In genomic region chr5:73451218-73452130, GRCh38 we compare ENCODE assay signal across 8 cellular contexts. TPM values are rescaled to one million over a fixed set of nuclear protein-coding genes. Genes with fewer than 3 reads are reported as not detected.
DNase-seq lines count a peak whose midpoint lies in the region; ATAC-seq and TF ChIP-seq lines count a peak whose summit lies in the region.

No MANE protein-coding gene starts in this region.

- H3K27me3 Mint-ChIP-seq in glutamatergic neuron (ENCODE audit: unreplicated experiment): peaks cover 12% of the 10 kb centered on the region

- H3K36me3 Mint-ChIP-seq in glutamatergic neuron (ENCODE audit: unreplicated experiment): no peaks in the 10 kb centered on the region

- peak overlapping the region; percentile 36 for H3K4me3 ChIP-seq in retinal pigment epithelial cell (ENCODE audit: low read length)

- peaks cover 17% of the 10 kb centered on the region for H3K9me3 Mint-ChIP-seq in glutamatergic neuron (ENCODE audit: unreplicated experiment)

- peak; percentile 23 to 32 for DNase-seq in NOMO-1 (lab: John Stamatoyannopoulos, UW; ENCODE audit: unreplicated experiment in 2 of 2)
- no peak for DNase-seq in NOMO-1 treated with dmso at 0.1 percent for 144 hours (lab: John Stamatoyannopoulos, UW; ENCODE audit: unreplicated experiment)
- DNase-seq in activated effector memory CD4-positive, alpha-beta T cell treated with Interleukin-2 at 50 U/mL for 16 hours: peak; percentile 52
- peak; percentile 88 for DNase-seq in glutamatergic neuron
- DNase-seq in retinal pigment epithelial cell (ENCODE audit: low read depth): no peak

- peak; percentile 99 for TF ChIP-seq CTCF in glutamatergic neuron (IDR thresholded peaks at IDR 0.05; ENCODE audit: partially characterized antibody, unreplicated experiment)
- TF ChIP-seq CTCF in retinal pigment epithelial cell (conservative IDR thresholded peaks at IDR 0.05; ENCODE audit: low read depth, low read length): peak; percentile 68

- no peak overlapping the region for H3K27ac Mint-ChIP-seq in glutamatergic neuron (ENCODE audit: unreplicated experiment)

- peak overlapping the region; percentile 78 for H3K4me3 Mint-ChIP-seq in glutamatergic neuron (ENCODE audit: unreplicated experiment)

- ATAC-seq in GM21381 (IDR thresholded peaks at IDR 0.05; ENCODE audit: unreplicated experiment) (no peak), HG02970 (IDR thresholded peaks at IDR 0.05; ENCODE audit: low FRiP score, unreplicated experiment) (no peak)

- peaks cover 5% of the 10 kb centered on the region for H3K4me1 Mint-ChIP-seq in glutamatergic neuron (ENCODE audit: low read depth, unreplicated experiment)

TF ChIP-seq in PFSK-1, 5 proteins besides CTCF, POLR2A, EP300 and RAD21:
- TF ChIP-seq POLR2AphosphoS5 (IDR thresholded peaks at IDR 0.05; ENCODE audit: low read depth, low read length) (no peak), FOXP2 (optimal IDR thresholded peaks at IDR 0.05; ENCODE audit: borderline replicate concordance, extremely low read depth, extremely low read length, insufficient read depth) (peak; percentile 65)
- TF ChIP-seq, protein P1, sequence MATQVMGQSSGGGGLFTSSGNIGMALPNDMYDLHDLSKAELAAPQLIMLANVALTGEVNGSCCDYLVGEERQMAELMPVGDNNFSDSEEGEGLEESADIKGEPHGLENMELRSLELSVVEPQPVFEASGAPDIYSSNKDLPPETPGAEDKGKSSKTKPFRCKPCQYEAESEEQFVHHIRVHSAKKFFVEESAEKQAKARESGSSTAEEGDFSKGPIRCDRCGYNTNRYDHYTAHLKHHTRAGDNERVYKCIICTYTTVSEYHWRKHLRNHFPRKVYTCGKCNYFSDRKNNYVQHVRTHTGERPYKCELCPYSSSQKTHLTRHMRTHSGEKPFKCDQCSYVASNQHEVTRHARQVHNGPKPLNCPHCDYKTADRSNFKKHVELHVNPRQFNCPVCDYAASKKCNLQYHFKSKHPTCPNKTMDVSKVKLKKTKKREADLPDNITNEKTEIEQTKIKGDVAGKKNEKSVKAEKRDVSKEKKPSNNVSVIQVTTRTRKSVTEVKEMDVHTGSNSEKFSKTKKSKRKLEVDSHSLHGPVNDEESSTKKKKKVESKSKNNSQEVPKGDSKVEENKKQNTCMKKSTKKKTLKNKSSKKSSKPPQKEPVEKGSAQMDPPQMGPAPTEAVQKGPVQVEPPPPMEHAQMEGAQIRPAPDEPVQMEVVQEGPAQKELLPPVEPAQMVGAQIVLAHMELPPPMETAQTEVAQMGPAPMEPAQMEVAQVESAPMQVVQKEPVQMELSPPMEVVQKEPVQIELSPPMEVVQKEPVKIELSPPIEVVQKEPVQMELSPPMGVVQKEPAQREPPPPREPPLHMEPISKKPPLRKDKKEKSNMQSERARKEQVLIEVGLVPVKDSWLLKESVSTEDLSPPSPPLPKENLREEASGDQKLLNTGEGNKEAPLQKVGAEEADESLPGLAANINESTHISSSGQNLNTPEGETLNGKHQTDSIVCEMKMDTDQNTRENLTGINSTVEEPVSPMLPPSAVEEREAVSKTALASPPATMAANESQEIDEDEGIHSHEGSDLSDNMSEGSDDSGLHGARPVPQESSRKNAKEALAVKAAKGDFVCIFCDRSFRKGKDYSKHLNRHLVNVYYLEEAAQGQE (IDR thresholded peaks at IDR 0.05; ENCODE audit: insufficient read depth in 1 of 2, low read depth in 2 of 2, low read length in 2 of 2): no peak
TF ChIP-seq in PFSK-1: peak in this region for 1.

RNA-seq across cellular contexts. Expression of gene FOXD1, which starts 2.9 kb away (rescaled TPM):
- polyA plus RNA-seq in PFSK-1 (2012; ENCODE audit: insufficient read length, low read depth): 42.3 TPM
- 2.8 TPM for total RNA-seq in glutamatergic neuron (ENCODE audit: unreplicated experiment)

RNA-seq across cellular contexts. Expression of gene BTF3, which starts 46.8 kb away (rescaled TPM):
- 886 TPM for polyA plus RNA-seq in PFSK-1 (2012; ENCODE audit: insufficient read length, low read depth)
- 347 TPM for total RNA-seq in glutamatergic neuron (ENCODE audit: unreplicated experiment)

Comparison
In these comparisons a context has a peak if more than half of its experiments do, and no peak if none do; other contexts are left out.
1. DNase-seq: peak in NOMO-1 (2 of 2), activated effector memory CD4-positive, alpha-beta T cell treated with Interleukin-2 at 50 U/mL for 16 hours (single experiment) and glutamatergic neuron (single experiment); none in NOMO-1 treated with dmso at 0.1 percent for 144 hours (single experiment) and retinal pigment epithelial cell (single experiment).